19 cellular contexts compared by ENCODE assay signal in genomic region chr11:79809487-79809886, GRCh38.
DNase-seq lines count a peak whose midpoint lies in the region; ATAC-seq, FAIRE-seq and TF ChIP-seq lines count a peak whose summit lies in the region.
"Had no signal": no experiment of that assay in that cellular context is flagged by ENCODE, and none has a peak within 500 bp of the region (broad histone marks: within the 10 kb centered on the region; RNA-seq: fewer than 3 reads in every experiment).

No MANE protein-coding gene starts in this region.

- ATAC-seq in lung (ENCODE audit: insufficient read depth, low FRiP score), result peak; percentile 30
- ATAC-seq in GM21526 (IDR thresholded peaks at IDR 0.05; ENCODE audit: low FRiP score, unreplicated experiment), result no peak
- ATAC-seq in HG03442 (IDR thresholded peaks at IDR 0.05; ENCODE audit: unreplicated experiment), result no peak
- ATAC-seq: GM23338, K562, PC-3, T-cell had no signal

- no peaks in the 10 kb centered on the region for H3K27me3 ChIP-seq in lung (ENCODE audit: control insufficient read depth, insufficient read depth)

- POLR2A ChIA-PET in HEK293 (lab: Yijun Ruan, JAX), result no interaction called here

- H3K9me3 ChIP-seq in HEK293 (ENCODE audit: control insufficient read depth, insufficient read depth, low read depth, low read length) (no peaks in the 10 kb centered on the region), lung (ENCODE audit: control insufficient read depth in 2 of 2, insufficient read depth in 1 of 2, low read length in 1 of 2) (no peaks in the 10 kb centered on the region)

- CTCF ChIA-PET in HEK293 (lab: Yijun Ruan, JAX), result no interaction called here

- FAIRE-seq in RCC 7860 (lab: Jason Lieb, UNC), result no peak
- FAIRE-seq: GM12891, K562 had no signal

- H3K4me1 ChIP-seq in HEK293 (ENCODE audit: control insufficient read depth, insufficient read depth, low read length), result no peaks in the 10 kb centered on the region
- no peaks in the 10 kb centered on the region for H3K4me1 ChIP-seq in lung (ENCODE audit: control insufficient read depth in 2 of 2, insufficient read depth in 2 of 2, low read length in 2 of 2)

- no peaks in the 10 kb centered on the region for H3K36me3 ChIP-seq in HEK293 (ENCODE audit: control insufficient read depth in 2 of 2, insufficient read depth in 1 of 2, low read length in 2 of 2)
- no peaks in the 10 kb centered on the region for H3K36me3 ChIP-seq in lung (ENCODE audit: control insufficient read depth in 2 of 2, insufficient read depth in 2 of 2, low read length in 2 of 2)

- no peak overlapping the region for H3K4me3 ChIP-seq in HEK293 (ENCODE audit: low read depth, low read length)
- H3K4me3 ChIP-seq in lung, result no peak overlapping the region
- H3K4me3 ChIP-seq: GM23338, K562, SK-N-MC had no signal

- TF ChIP-seq CTCF in HEK293 (tag by site-specific recombination; IDR thresholded peaks at IDR 0.05), result no peak
- no peak for TF ChIP-seq CTCF in lung (IDR thresholded peaks at IDR 0.05; ENCODE audit: control extremely low read depth, extremely low read depth)

- DNase-seq in NCI-H187 treated with DMSO at 0.1 percent for 48 hours (lab: John Stamatoyannopoulos, UW), result peak; percentile 85
- peak; percentile 22 for DNase-seq in NCI-H748 treated with DMSO at 0.1 percent for 48 hours (lab: John Stamatoyannopoulos, UW)
- no peak for DNase-seq in lung (ENCODE audit: low spot score)
- no peak for DNase-seq in NAMALWA (ENCODE audit: low spot score)
- DNase-seq in RCC 7860 (ENCODE audit: low spot score), result no peak
- DNase-seq: AML-193, DMS79, HFFc6, NCI-H1436 treated with DMSO at 0.1 percent for 48 hours, NCI-H2171, PC-3, T-cell had no signal

- 26 to 43% methylated on average over 2 of the region's 2 CpGs for whole genome bisulfite sequencing in lung, 2 donors

- H3K27ac ChIP-seq in HEK293 (ENCODE audit: extremely low read depth, low read depth, low read length) (no peak overlapping the region), lung (ENCODE audit: low read depth in 1 of 2, low read length in 1 of 2) (no peak overlapping the region)
- H3K27ac ChIP-seq: SK-N-MC had no signal

TF ChIP-seq in HEK293, 187 proteins besides CTCF, POLR2A, EP300 and RAD21:
- TF ChIP-seq ZNF416 (tag by site-specific recombination; IDR thresholded peaks at IDR 0.05) (no peak), ZNF544 (tag by site-specific recombination; IDR thresholded peaks at IDR 0.05) (no peak), ZNF23 (tag by site-specific recombination; IDR thresholded peaks at IDR 0.05; ENCODE audit: borderline replicate concordance) (no peak), SP2 (tag by site-specific recombination; IDR thresholded peaks at IDR 0.05) (no peak), TRIM28 (IDR thresholded peaks at IDR 0.05; ENCODE audit: borderline replicate concordance, low read length) (peak; percentile 46; the same call in 1 of the 2 replicates), ZNF114 (tag by site-specific recombination; IDR thresholded peaks at IDR 0.05) (no peak), ZNF600 (tag by site-specific recombination; IDR thresholded peaks at IDR 0.05) (no peak), TCF7L2 (IDR thresholded peaks at IDR 0.05; ENCODE audit: borderline replicate concordance, low read depth, low read length) (peak; percentile 67; the same call in 1 of the 2 replicates), ZNF548 (tag by site-specific recombination; IDR thresholded peaks at IDR 0.05) (no peak)
- TF ChIP-seq, protein P1, sequence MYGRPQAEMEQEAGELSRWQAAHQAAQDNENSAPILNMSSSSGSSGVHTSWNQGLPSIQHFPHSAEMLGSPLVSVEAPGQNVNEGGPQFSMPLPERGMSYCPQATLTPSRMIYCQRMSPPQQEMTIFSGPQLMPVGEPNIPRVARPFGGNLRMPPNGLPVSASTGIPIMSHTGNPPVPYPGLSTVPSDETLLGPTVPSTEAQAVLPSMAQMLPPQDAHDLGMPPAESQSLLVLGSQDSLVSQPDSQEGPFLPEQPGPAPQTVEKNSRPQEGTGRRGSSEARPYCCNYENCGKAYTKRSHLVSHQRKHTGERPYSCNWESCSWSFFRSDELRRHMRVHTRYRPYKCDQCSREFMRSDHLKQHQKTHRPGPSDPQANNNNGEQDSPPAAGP (tag by site-specific recombination; IDR thresholded peaks at IDR 0.05), result no peak

Comparison
In these comparisons a context has a peak if more than half of its experiments do, and no peak if none do; other contexts are left out.
1. DNase-seq: peak in NCI-H187 treated with DMSO at 0.1 percent for 48 hours (single experiment) and NCI-H748 treated with DMSO at 0.1 percent for 48 hours (single experiment); none in lung (single experiment), NAMALWA (single experiment) and RCC 7860 (single experiment).